Comparison of ENCODE assay signal across 8 cellular contexts in the genomic region with DNA sequence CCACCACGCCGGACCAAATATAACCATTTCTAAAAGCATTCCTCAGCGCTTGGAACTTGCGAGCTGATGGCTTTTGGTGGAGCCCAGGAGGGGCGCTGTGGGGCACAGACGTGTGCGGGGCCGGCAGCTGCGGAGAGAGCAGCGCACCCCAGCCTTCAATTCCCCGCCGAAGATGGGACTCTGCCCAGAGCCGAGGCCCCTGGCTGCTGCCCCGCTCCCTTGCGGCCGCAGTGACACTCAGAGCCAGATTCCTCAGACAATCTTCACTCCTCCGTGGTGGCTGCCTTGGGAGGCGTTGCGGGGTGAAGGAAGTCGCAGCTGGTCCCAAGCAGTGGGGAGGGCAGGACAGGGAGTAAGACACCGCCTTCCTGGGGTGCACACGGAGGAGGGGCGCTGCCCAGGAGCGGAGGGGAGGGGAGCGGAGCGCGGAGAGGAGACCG.
DNase-seq lines count a peak whose midpoint lies in the region; ATAC-seq lines count a peak whose summit lies in the region.

No MANE protein-coding gene starts in this region.

- peak overlapping the region; percentile 62 for H3K4me3 ChIP-seq in HUES64 (ENCODE audit: low read length)
- H3K4me3 ChIP-seq in esophagus (ENCODE audit: low read depth in 1 of 2, low read length in 2 of 2): peak overlapping the region; percentile 59 to 60
- peak overlapping the region; percentile 35 for H3K4me3 ChIP-seq in mesodermal cell (ENCODE audit: extremely low read depth, insufficient read depth, low read length, poor library complexity, severe bottlenecking)

- peaks cover 82% of the 10 kb centered on the region for H3K27me3 Mint-ChIP-seq in stimulated activated memory B cell treated with anti-CD40 and anti-IgM and Interleukin-4, amounts not matched to agents 10 μg/mL and 1 μg/mL and 100 μg/mL, for 72 hours

- peak; percentile 59 for ATAC-seq in stimulated activated memory B cell treated with anti-CD40 and anti-IgM and Interleukin-4, amounts not matched to agents 10 μg/mL and 1 μg/mL and 100 μg/mL, for 72 hours

- H3K4me1 ChIP-seq in HUES64 (ENCODE audit: insufficient read depth, low read length): peaks cover 12% of the 10 kb centered on the region
- H3K4me1 ChIP-seq in esophagus (ENCODE audit: control insufficient read depth in 2 of 2, insufficient read depth in 2 of 2, low read length in 1 of 2): peaks cover 0 to 9% of the 10 kb centered on the region in 2 donors
- peaks cover 8% of the 10 kb centered on the region for H3K4me1 ChIP-seq in mesodermal cell (ENCODE audit: control insufficient read depth, insufficient read depth, low read length, poor library complexity, severe bottlenecking)

- H3K27ac ChIP-seq in HUES64 (ENCODE audit: low read depth, low read length) (no peak overlapping the region), esophagus (ENCODE audit: low read depth in 2 of 2, low read length in 1 of 2) (peak overlapping the region; percentile 66 to 83), mesodermal cell (ENCODE audit: low read depth, low read length, severe bottlenecking) (no peak overlapping the region)

- peaks cover 12% of the 10 kb centered on the region for H3K4me1 Mint-ChIP-seq in stimulated activated memory B cell treated with anti-CD40 and anti-IgM and Interleukin-4, amounts not matched to agents 10 μg/mL and 1 μg/mL and 100 μg/mL, for 72 hours

- H3K27me3 ChIP-seq in HUES64 (ENCODE audit: insufficient read depth, low read length): peaks cover 46% of the 10 kb centered on the region
- H3K27me3 ChIP-seq in esophagus (ENCODE audit: control insufficient read depth in 1 of 2, insufficient read depth in 2 of 2, low read length in 2 of 2): no peaks in the 10 kb centered on the region

- 2% methylated on average over 28 of the region's 28 CpGs for WGBS in HUES64
- WGBS in esophagus, 2 donors: 0 to 1% methylated on average over 27 to 28 of the region's 28 CpGs
- 1 to 3% methylated on average over 18 to 23 of the region's 28 CpGs for WGBS in mesodermal cell (ENCODE audit: insufficient coverage in 2 of 2), 2 experiments

- DNase-seq in Daoy (ENCODE audit: low read depth): peak; percentile 80
- DNase-seq in activated T-cell treated with anti-CD3 and anti-CD28 coated beads for 4 hours: peak; percentile 27
- DNase-seq in NCI-H1048 (lab: John Stamatoyannopoulos, UW): no peak
- DNase-seq in SW 1271 (lab: John Stamatoyannopoulos, UW): no peak

- no peaks in the 10 kb centered on the region for H3K36me3 Mint-ChIP-seq in stimulated activated memory B cell treated with anti-CD40 and anti-IgM and Interleukin-4, amounts not matched to agents 10 μg/mL and 1 μg/mL and 100 μg/mL, for 72 hours

- no peak overlapping the region for H3K9ac ChIP-seq in HUES64 (ENCODE audit: low read depth, low read length)

- H3K27ac Mint-ChIP-seq in stimulated activated memory B cell treated with anti-CD40 and anti-IgM and Interleukin-4, amounts not matched to agents 10 μg/mL and 1 μg/mL and 100 μg/mL, for 72 hours: peak overlapping the region; percentile 74

- H3K9me3 ChIP-seq in HUES64 (ENCODE audit: insufficient read depth, low read depth, low read length) (no peaks in the 10 kb centered on the region), esophagus (ENCODE audit: control insufficient read depth in 2 of 2, insufficient read depth in 1 of 2, low read depth in 1 of 2, low read length in 1 of 2) (no peaks in the 10 kb centered on the region), mesodermal cell (ENCODE audit: control insufficient read depth, low read length) (no peaks in the 10 kb centered on the region)

- H3K36me3 ChIP-seq in HUES64 (ENCODE audit: insufficient read depth, low read length): no peaks in the 10 kb centered on the region
- H3K36me3 ChIP-seq in esophagus (ENCODE audit: control insufficient read depth in 2 of 2, insufficient read depth in 2 of 2, low read length in 1 of 2): no peaks in the 10 kb centered on the region
- H3K36me3 ChIP-seq in mesodermal cell (ENCODE audit: control insufficient read depth, insufficient read depth, low read length): no peaks in the 10 kb centered on the region

- H3K9me3 Mint-ChIP-seq in stimulated activated memory B cell treated with anti-CD40 and anti-IgM and Interleukin-4, amounts not matched to agents 10 μg/mL and 1 μg/mL and 100 μg/mL, for 72 hours: peaks cover 4% of the 10 kb centered on the region

- H3K4me3 Mint-ChIP-seq in stimulated activated memory B cell treated with anti-CD40 and anti-IgM and Interleukin-4, amounts not matched to agents 10 μg/mL and 1 μg/mL and 100 μg/mL, for 72 hours: peak overlapping the region; percentile 86

Comparison
In these comparisons a context has a peak if more than half of its experiments do, and no peak if none do; other contexts are left out.
1. DNase-seq: peak in Daoy (single experiment) and activated T-cell treated with anti-CD3 and anti-CD28 coated beads for 4 hours (single experiment); none in NCI-H1048 (single experiment) and SW 1271 (0 of 2).
2. H3K27ac ChIP-seq: peak in esophagus (2 of 2); none in HUES64 (single experiment) and mesodermal cell (single experiment).
3. Peak in every context shown above with its lines, with median percentiles within 50 percentile points of each other: H3K4me3 ChIP-seq.